25 cellular contexts compared by ENCODE assay signal in genomic region chr1:171107969-171108368, GRCh38. TPM values are rescaled to one million over a fixed set of nuclear protein-coding genes. Genes with fewer than 3 reads are reported as not detected.
A peak's percentile ranks its signal among the peaks of the same experiment; 100 is the strongest.
DNase-seq lines count a peak whose midpoint lies in the region; ATAC-seq and TF ChIP-seq lines count a peak whose summit lies in the region.
"Had no signal": no experiment of that assay in that cellular context is flagged by ENCODE, and none has a peak within 500 bp of the region (broad histone marks: within the 10 kb centered on the region; RNA-seq: fewer than 3 reads in every experiment).

No MANE protein-coding gene starts in this region.

- H3K27ac ChIP-seq in GM23338 (ENCODE audit: low read depth), result no peak overlapping the region
- no peak overlapping the region for H3K27ac ChIP-seq in H9 (ENCODE audit: insufficient read length, low read depth, low read length)
- no peak overlapping the region for H3K27ac ChIP-seq in endodermal cell (ENCODE audit: low read depth, low read length)
- no peak overlapping the region for H3K27ac ChIP-seq in PC-3 (ENCODE audit: low read length)
- H3K27ac ChIP-seq: PC-9 had no signal

- H3K9me3 ChIP-seq in H9 (ENCODE audit: control insufficient read depth, low read depth, low read length) (no peaks in the 10 kb centered on the region), endodermal cell (ENCODE audit: control insufficient read depth, low read length) (no peaks in the 10 kb centered on the region), PC-3 (ENCODE audit: low read length) (no peaks in the 10 kb centered on the region)

- H3K79me2 ChIP-seq in GM23338 (replicated peaks; ENCODE audit: insufficient read depth) (no peaks in the 10 kb centered on the region), H9 (ENCODE audit: insufficient read depth, low read length) (no peaks in the 10 kb centered on the region), PC-3 (ENCODE audit: low read length) (no peaks in the 10 kb centered on the region)

- peak in 1 of 2 experiments; percentile 15; a peak in 1 of 4 replicates for TF ChIP-seq CTCF in GM23338 (conservative IDR thresholded peaks at IDR 0.05; ENCODE audit: low read depth in 2 of 2)
- TF ChIP-seq CTCF in H9 (conservative IDR thresholded peaks at IDR 0.05), result peak; percentile 31; the same call in 1 of the 3 replicates
- TF ChIP-seq CTCF in endodermal cell (conservative IDR thresholded peaks at IDR 0.05), result peak; percentile 51
- TF ChIP-seq CTCF in osteocyte (IDR thresholded peaks at IDR 0.05), result no peak
- no peak for TF ChIP-seq CTCF in PC-3 (conservative IDR thresholded peaks at IDR 0.05; ENCODE audit: low read depth, low read length)

- H3K36me3 Mint-ChIP-seq in GM23338 (ENCODE audit: low read depth) (no peaks in the 10 kb centered on the region), H9 (ENCODE audit: insufficient read depth in 1 of 3, low read depth in 3 of 3) (no peaks in the 10 kb centered on the region), endodermal cell (ENCODE audit: low read depth) (no peaks in the 10 kb centered on the region), osteocyte (ENCODE audit: unreplicated experiment) (peaks cover 3% of the 10 kb centered on the region)
- H3K36me3 Mint-ChIP-seq: CD4-positive, alpha-beta memory T cell had no signal

- H2AFZ ChIP-seq in GM23338 (no peak overlapping the region), H9 (ENCODE audit: low read length) (no peak overlapping the region), PC-3 (ENCODE audit: low read length) (no peak overlapping the region)
- H2AFZ ChIP-seq: PC-9 had no signal

- no peak overlapping the region for H2BK15ac ChIP-seq in H9 (ENCODE audit: low read depth, low read length)

- no peak overlapping the region for H3K4me2 ChIP-seq in GM23338
- no peak overlapping the region for H3K4me2 ChIP-seq in H9 (ENCODE audit: insufficient read depth, insufficient read length, low read length)
- no peak overlapping the region for H3K4me2 ChIP-seq in PC-3 (ENCODE audit: low read length)
- H3K4me2 ChIP-seq: PC-9 had no signal

- H3K4me3 Mint-ChIP-seq in GM23338, result no peak overlapping the region
- H3K4me3 Mint-ChIP-seq in H9, result no peak overlapping the region
- no peak overlapping the region for H3K4me3 Mint-ChIP-seq in endodermal cell
- H3K4me3 Mint-ChIP-seq in osteocyte (ENCODE audit: unreplicated experiment), result no peak overlapping the region
- H3K4me3 Mint-ChIP-seq: CD4-positive, alpha-beta memory T cell had no signal

- H3K56ac ChIP-seq in H9 (ENCODE audit: insufficient read length, low read depth, low read length), result no peak overlapping the region

- no peak overlapping the region for H2BK12ac ChIP-seq in H9 (ENCODE audit: insufficient read length, low read depth, low read length)

- ATAC-seq in GM23338 (peak; percentile 36; the same call in 2 of the 3 replicates), GM18861 (IDR thresholded peaks at IDR 0.05; ENCODE audit: unreplicated experiment) (no peak), PC-3 (no peak)

- POLR2A ChIA-PET in PC-3 (lab: Charles Lee; ENCODE audit: unreplicated experiment), result no interaction called here

- no peak overlapping the region for H4K8ac ChIP-seq in H9 (replicated peaks; ENCODE audit: insufficient read length, low read depth, low read length)

- H3K18ac ChIP-seq in H9 (ENCODE audit: insufficient read length, low read depth, low read length), result no peak overlapping the region

- H3T11ph ChIP-seq in H9 (ENCODE audit: low read length), result no peak overlapping the region

- H3K4ac ChIP-seq in H9 (ENCODE audit: low read depth, low read length), result no peak overlapping the region

- no peak overlapping the region for H4K91ac ChIP-seq in H9 (ENCODE audit: insufficient read length, low read depth, low read length)

- H3K9me2 ChIP-seq in GM23338 (ENCODE audit: insufficient read depth) (0 out of 2 replicates have a peak, but pooled peaks cover 4% of the 10 kb centered on the region), PC-3 (replicated peaks; ENCODE audit: low read length) (no peaks in the 10 kb centered on the region)

- BruUV-seq in PC-3 (replicated peaks; lab: Mats Ljungman, UMichigan), result no TSS peak

- no peak overlapping the region for H4K5ac ChIP-seq in H9 (ENCODE audit: insufficient read length, low read depth, low read length)

- peaks cover 12% of the 10 kb centered on the region for H3K4me1 Mint-ChIP-seq in GM23338
- peaks cover 10 to 12% of the 10 kb centered on the region in 2 experiments for H3K4me1 Mint-ChIP-seq in H9
- H3K4me1 Mint-ChIP-seq in endodermal cell, result no peaks in the 10 kb centered on the region
- H3K4me1 Mint-ChIP-seq in osteocyte (ENCODE audit: unreplicated experiment), result peaks cover 49% of the 10 kb centered on the region
- H3K4me1 Mint-ChIP-seq: CD4-positive, alpha-beta memory T cell had no signal

- H2BK5ac ChIP-seq in H9 (ENCODE audit: insufficient read length, low read length), result no peak overlapping the region

- peak; percentile 8 for DNase-seq in GM23338 (ENCODE audit: low spot score)
- no peak for DNase-seq in H9
- DNase-seq in endodermal cell, result no peak
- DNase-seq in osteocyte (ENCODE audit: extremely low spot score, unreplicated experiment), result no peak
- no peak for DNase-seq in NCI-H1436 (lab: John Stamatoyannopoulos, UW)
- DNase-seq in PC-3, result no peak
- DNase-seq: C1 segment of cervical spinal cord; CD4-positive, alpha-beta memory T cell; COR-L47; DMS79 treated with DMSO at 0.1 percent for 48 hours; GF-D8; Kasumi-1; NCI-H1105; NCI-H2029; NCI-H446; NCI-H524 treated with DMSO at 0.1 percent for 48 hours; NCI-H774; NK-92 treated with Interleukin-12 subunit alpha and Interleukin-12 subunit beta, amount 100 ng/mL, for 24 hours; PC-9; SHP77; T-helper 1 cell had no signal

- H3K27me3 Mint-ChIP-seq in GM23338 (ENCODE audit: insufficient read depth, low read depth, poor library complexity) (no peaks in the 10 kb centered on the region), H9 (ENCODE audit: low read depth) (no peaks in the 10 kb centered on the region), endodermal cell (ENCODE audit: insufficient read depth) (no peaks in the 10 kb centered on the region), osteocyte (ENCODE audit: unreplicated experiment) (peaks cover 4% of the 10 kb centered on the region)

- no peak overlapping the region for H3K4me3 ChIP-seq in GM23338
- no peak overlapping the region for H3K4me3 ChIP-seq in endodermal cell (ENCODE audit: low read length)
- no peak overlapping the region for H3K4me3 ChIP-seq in PC-3 (ENCODE audit: low read length)
- H3K4me3 ChIP-seq: PC-9 had no signal

- H3K4me1 ChIP-seq in GM23338 (ENCODE audit: insufficient read depth), result peaks cover 11% of the 10 kb centered on the region; the same call in 1 of the 2 replicates
- no peaks in the 10 kb centered on the region; the same call in 1 of the 2 replicates for H3K4me1 ChIP-seq in H9 (ENCODE audit: insufficient read depth, low read length)
- H3K4me1 ChIP-seq in endodermal cell (ENCODE audit: control insufficient read depth, insufficient read depth, low read length), result no peaks in the 10 kb centered on the region
- H3K4me1 ChIP-seq in PC-3 (ENCODE audit: insufficient read depth, low read length), result no peaks in the 10 kb centered on the region

- WGBS in H9 (ENCODE audit: extremely low coverage, insufficient read length, low lambda C conversion rate), result no CpG with 5 or more reads among the region's 8 CpGs
- 91 to 93% methylated on average over 7 to 8 of the region's 8 CpGs for WGBS in endodermal cell (ENCODE audit: insufficient coverage in 1 of 2, insufficient read length in 1 of 2), 2 experiments

- intact Hi-C loops in PC-3 (cut with micrococcal nuclease), result no loop called here

- H3K36me3 ChIP-seq in GM23338 (ENCODE audit: insufficient read depth), result no peaks in the 10 kb centered on the region
- H3K36me3 ChIP-seq in endodermal cell (ENCODE audit: control insufficient read depth, insufficient read depth, low read length), result no peaks in the 10 kb centered on the region
- no peaks in the 10 kb centered on the region for H3K36me3 ChIP-seq in PC-3 (ENCODE audit: low read depth, low read length)

- H3K23ac ChIP-seq in H9 (ENCODE audit: insufficient read length, low read depth, low read length), result no peak overlapping the region

- H3K79me1 ChIP-seq in H9 (ENCODE audit: insufficient read depth, low read depth, low read length, poor library complexity, severe bottlenecking), result no peaks in the 10 kb centered on the region

- H3K27me3 ChIP-seq in GM23338 (ENCODE audit: insufficient read depth), result no peaks in the 10 kb centered on the region
- H3K27me3 ChIP-seq in H9 (ENCODE audit: insufficient read depth, low read length), result no peaks in the 10 kb centered on the region
- H3K27me3 ChIP-seq in endodermal cell (ENCODE audit: control insufficient read depth, insufficient read depth, low read length, poor library complexity, severe bottlenecking), result no peaks in the 10 kb centered on the region
- peaks cover 70% of the 10 kb centered on the region for H3K27me3 ChIP-seq in PC-3 (ENCODE audit: low read length)

- CTCF ChIA-PET in PC-3 (lab: Charles Lee), result no interaction called here

- H2BK20ac ChIP-seq in H9 (ENCODE audit: low read depth, low read length, poor library complexity, severe bottlenecking), result no peak overlapping the region

- H3K27ac Mint-ChIP-seq in GM23338 (no peak overlapping the region), H9 (no peak overlapping the region), endodermal cell (no peak overlapping the region), osteocyte (ENCODE audit: unreplicated experiment) (peak overlapping the region; percentile 27)
- H3K27ac Mint-ChIP-seq: CD4-positive, alpha-beta memory T cell had no signal

- H3K23me2 ChIP-seq in H9 (ENCODE audit: insufficient read length, low read depth, low read length, poor library complexity, severe bottlenecking), result no peaks in the 10 kb centered on the region

- no peak overlapping the region for H3K14ac ChIP-seq in H9 (ENCODE audit: insufficient read depth, low read length)

- H3F3A ChIP-seq in GM23338 (replicated peaks; ENCODE audit: low read depth), result no peaks in the 10 kb centered on the region
- H3F3A ChIP-seq in PC-3 (ENCODE audit: low read length, unreplicated experiment), result no peaks in the 10 kb centered on the region

- H3K9me3 Mint-ChIP-seq in GM23338 (no peaks in the 10 kb centered on the region), H9 (no peaks in the 10 kb centered on the region), endodermal cell (no peaks in the 10 kb centered on the region), osteocyte (ENCODE audit: unreplicated experiment) (peaks cover 3% of the 10 kb centered on the region)
- H3K9me3 Mint-ChIP-seq: CD4-positive, alpha-beta memory T cell had no signal

- no peak overlapping the region for H2AK5ac ChIP-seq in H9 (ENCODE audit: insufficient read length, low read length)

- H3K9ac ChIP-seq in H9 (ENCODE audit: extremely low read depth, insufficient read length, low read length) (no peak overlapping the region), endodermal cell (ENCODE audit: extremely low read depth, low read length, poor library complexity, severe bottlenecking) (no peak overlapping the region), PC-3 (ENCODE audit: low read length) (no peak overlapping the region)

- no peak overlapping the region for H2BK120ac ChIP-seq in H9 (ENCODE audit: low read depth, low read length, poor library complexity, severe bottlenecking)

- H4K20me1 ChIP-seq in GM23338 (replicated peaks; ENCODE audit: insufficient read depth) (no peaks in the 10 kb centered on the region), H9 (ENCODE audit: control insufficient read depth, insufficient read depth, insufficient read length) (no peaks in the 10 kb centered on the region), PC-3 (ENCODE audit: low read length) (no peaks in the 10 kb centered on the region)

RNA-seq across cellular contexts. Expression of gene FMO3, which starts 17.3 kb away (rescaled TPM):
- not detected in 2 replicates for total RNA-seq in GM23338 (2014; rRNA removed; shearing (Covaris generic))
- polyA plus RNA-seq in GM23338 (2016; fragmentation: Nextera tagmentation; extraction: Ambion mirVana), result 0.26 TPM in 1 of 2 replicates, not detected in the other
- total RNA-seq in H9 (2021), result not detected in 2 replicates
- not detected for total RNA-seq in endodermal cell
- polyA plus RNA-seq in endodermal cell (2013, experiment 1 of 2), result not detected
- not detected for polyA plus RNA-seq in endodermal cell (2013, experiment 2 of 2)
- total RNA-seq in osteocyte, result 1.0 and 1.6 TPM in 2 replicates
- total RNA-seq in PC-3 (2014; rRNA removed), result not detected in 2 replicates
- total RNA-seq: A673; CD4-positive, alpha-beta memory T cell; HT-29; M059J; PC-9 had no signal
- polyA plus RNA-seq: CD4-positive, alpha-beta memory T cell had no signal

Comparison
In these comparisons a context has a peak if more than half of its experiments do, and no peak if none do; other contexts are left out.
1. CTCF ChIP-seq: peak in H9 (single experiment) and endodermal cell (single experiment); none in osteocyte (single experiment) and PC-3 (single experiment).